8 cellular contexts compared by ENCODE assay signal in genomic region chr2:50535971-50536759, GRCh38.
DNase-seq lines count a peak whose midpoint lies in the region; ATAC-seq, FAIRE-seq and TF ChIP-seq lines count a peak whose summit lies in the region.

No MANE protein-coding gene starts in this region.

- no peaks in the 10 kb centered on the region for H3K4me1 Mint-ChIP-seq in CD8-positive, alpha-beta T cell (ENCODE audit: low read depth)

- ATAC-seq in HG02759 (IDR thresholded peaks at IDR 0.05; ENCODE audit: unreplicated experiment) (peak; percentile 80), sciatic nerve (peak; percentile 44)
- no peak for ATAC-seq in CD8-positive, alpha-beta T cell

- H3K27ac Mint-ChIP-seq in CD8-positive, alpha-beta T cell = no peak overlapping the region

- DNase-seq in ELR (ENCODE audit: low read depth) (peak; percentile 15), NCI-H526 treated with DMSO at 0.1 percent for 48 hours (lab: John Stamatoyannopoulos, UW) (peak; percentile 39), sciatic nerve (ENCODE audit: low spot score) (no peak), islet precursor cell (no peak), amniotic stem cell (lab: John Stamatoyannopoulos, UW) (no peak)
- DNase-seq in CD8-positive, alpha-beta T cell = no peak

- no peaks in the 10 kb centered on the region for H3K27me3 ChIP-seq in CD8-positive, alpha-beta T cell (ENCODE audit: insufficient read depth, low read length)

- no peak for TF ChIP-seq CTCF in CD8-positive, alpha-beta T cell (IDR thresholded peaks at IDR 0.05)

- CTCF ChIA-PET in CD8-positive, alpha-beta T cell (lab: Charles Lee) = no interaction called here

- peak; percentile 45 for FAIRE-seq in endometrium (lab: Jason Lieb, UNC)

- no peak overlapping the region for H3K27ac ChIP-seq in CD8-positive, alpha-beta T cell (ENCODE audit: low read depth, low read length)

- H3K27me3 Mint-ChIP-seq in CD8-positive, alpha-beta T cell (ENCODE audit: low read depth) = no peaks in the 10 kb centered on the region

- H3K4me3 Mint-ChIP-seq in CD8-positive, alpha-beta T cell = no peak overlapping the region

- POLR2A ChIA-PET in CD8-positive, alpha-beta T cell (lab: Charles Lee) = no interaction called here

- H3K36me3 Mint-ChIP-seq in CD8-positive, alpha-beta T cell = no peaks in the 10 kb centered on the region

- no peaks in the 10 kb centered on the region for H3K4me1 ChIP-seq in CD8-positive, alpha-beta T cell (ENCODE audit: insufficient read depth, low read length)

- H3K36me3 ChIP-seq in CD8-positive, alpha-beta T cell (ENCODE audit: insufficient read depth, low read length) = no peaks in the 10 kb centered on the region

- H3K9me3 ChIP-seq in CD8-positive, alpha-beta T cell (ENCODE audit: low read length) = no peaks in the 10 kb centered on the region

- no peak overlapping the region for H3K4me3 ChIP-seq in CD8-positive, alpha-beta T cell (ENCODE audit: low read depth, low read length)

- no peaks in the 10 kb centered on the region for H3K9me3 Mint-ChIP-seq in CD8-positive, alpha-beta T cell

- intact Hi-C loops in sciatic nerve (cut with DNase I) = no loop called here
- intact Hi-C loops in CD8-positive, alpha-beta T cell (cut with DNase I, micrococcal nuclease) = no loop called here

Comparison
In these comparisons a context has a peak if more than half of its experiments do, and no peak if none do; other contexts are left out.
1. DNase-seq: peak in ELR (single experiment) and NCI-H526 treated with DMSO at 0.1 percent for 48 hours (single experiment); none in sciatic nerve (single experiment), CD8-positive, alpha-beta T cell (0 of 7), islet precursor cell (single experiment) and amniotic stem cell (single experiment).